Comparison of ENCODE assay signal across 8 cellular contexts in genomic region chrX:107628662-107629532, GRCh38. TPM values are rescaled to one million over a fixed set of nuclear protein-coding genes. Genes with fewer than 3 reads are reported as not detected.
DNase-seq lines count a peak whose midpoint lies in the region; ATAC-seq and TF ChIP-seq lines count a peak whose summit lies in the region.

No MANE protein-coding gene starts in this region.

- ATAC-seq in HG03432 (IDR thresholded peaks at IDR 0.05; ENCODE audit: unreplicated experiment) (peak; percentile 44), PC-3 (peak; percentile 32)

- H3K27me3 ChIP-seq in PC-3 (ENCODE audit: low read length): no peaks in the 10 kb centered on the region

- H3K9me2 ChIP-seq in PC-3 (replicated peaks; ENCODE audit: low read length): no peaks in the 10 kb centered on the region

- DNase-seq in GM19238 (ENCODE audit: insufficient read length, low spot score) (peak; percentile 21), PC-3 (peak; percentile 60), glomerular visceral epithelial cell (ENCODE audit: extremely low spot score) (peak; percentile 34), osteocyte (ENCODE audit: extremely low spot score, unreplicated experiment) (no peak), type B pancreatic cell (ENCODE audit: extremely low spot score, unreplicated experiment) (no peak)
- DNase-seq in activated effector memory CD4-positive, alpha-beta T cell treated with anti-CD3 and anti-CD28 coated beads, Interleukin-2, amount 50 U/mL, for 16 hours: peak; percentile 78

- H3K4me1 ChIP-seq in PC-3 (ENCODE audit: insufficient read depth, low read length): peaks cover 37% of the 10 kb centered on the region

- CTCF ChIA-PET in PC-3 (lab: Charles Lee): interaction anchor here (1.5 kb wide), 2 partner anchors 44 to 86 kb away, joined by 5 to 7 read pairs; no protein-coding TSS in a partner anchor

- H3K36me3 Mint-ChIP-seq in osteocyte (ENCODE audit: unreplicated experiment) (no peaks in the 10 kb centered on the region), type B pancreatic cell (no peaks in the 10 kb centered on the region)

- BruUV-seq in PC-3 (replicated peaks; lab: Mats Ljungman, UMichigan): TSS peak; percentile 75

- H3K4me3 Mint-ChIP-seq in osteocyte (ENCODE audit: unreplicated experiment): peak overlapping the region; percentile 85
- H3K4me3 Mint-ChIP-seq in type B pancreatic cell: peak overlapping the region; percentile 93

- H3K4me2 ChIP-seq in PC-3 (ENCODE audit: low read length): peak overlapping the region; percentile 99

- H3K9me3 Mint-ChIP-seq in osteocyte (ENCODE audit: unreplicated experiment) (no peaks in the 10 kb centered on the region), type B pancreatic cell (peaks cover 7% of the 10 kb centered on the region)

- no peaks in the 10 kb centered on the region for H3K36me3 ChIP-seq in PC-3 (ENCODE audit: low read depth, low read length)

- no peaks in the 10 kb centered on the region for H3K9me3 ChIP-seq in PC-3 (ENCODE audit: low read length)

- H3K27ac Mint-ChIP-seq in osteocyte (ENCODE audit: unreplicated experiment) (peak overlapping the region; percentile 84), type B pancreatic cell (peak overlapping the region; percentile 87)

- peak overlapping the region; percentile 90 for H3K9ac ChIP-seq in PC-3 (ENCODE audit: low read length)

- no peaks in the 10 kb centered on the region for H3K27me3 Mint-ChIP-seq in osteocyte (ENCODE audit: unreplicated experiment)
- no peaks in the 10 kb centered on the region for H3K27me3 Mint-ChIP-seq in type B pancreatic cell

- H2AFZ ChIP-seq in PC-3 (ENCODE audit: low read length): peak overlapping the region; percentile 79

- H3K27ac ChIP-seq in C4-2B (peak overlapping the region; percentile 92), PC-3 (ENCODE audit: low read length) (peak overlapping the region; percentile 63)

- H3K4me1 Mint-ChIP-seq in osteocyte (ENCODE audit: unreplicated experiment) (peaks cover 12% of the 10 kb centered on the region), type B pancreatic cell (ENCODE audit: unreplicated experiment) (peaks cover 6% of the 10 kb centered on the region)

- H3F3A ChIP-seq in PC-3 (ENCODE audit: low read length, unreplicated experiment): peaks cover 7% of the 10 kb centered on the region

- no peak for TF ChIP-seq CTCF in C4-2B (conservative IDR thresholded peaks at IDR 0.05)
- no peak for TF ChIP-seq CTCF in PC-3 (conservative IDR thresholded peaks at IDR 0.05; ENCODE audit: low read depth, low read length)
- no peak for TF ChIP-seq CTCF in osteocyte (IDR thresholded peaks at IDR 0.05)
- TF ChIP-seq CTCF in type B pancreatic cell (conservative IDR thresholded peaks at IDR 0.05): no peak

- peaks cover 29% of the 10 kb centered on the region for H4K20me1 ChIP-seq in PC-3 (ENCODE audit: low read length)

- POLR2A ChIA-PET in PC-3 (lab: Charles Lee; ENCODE audit: unreplicated experiment): interaction anchor here (0.6 to 1.0 kb wide), 5 partner anchors 13 to 735 kb away, joined by 3 to 11 read pairs (median 6); no protein-coding TSS in a partner anchor

- intact Hi-C loops in PC-3 (cut with micrococcal nuclease): loop anchor here (1.0 to 2.0 kb wide), 2 partner anchors 58 to 86 kb away; no protein-coding TSS in a partner anchor

- H3K79me2 ChIP-seq in PC-3 (ENCODE audit: low read length): peaks cover 53% of the 10 kb centered on the region

- peak overlapping the region; percentile 89 for H3K4me3 ChIP-seq in PC-3 (ENCODE audit: low read length)

RNA-seq across cellular contexts. Expression of gene PRPS1, which starts 0.6 kb away (rescaled TPM):
- total RNA-seq in PC-3 (2014; rRNA removed) (57.0 and 70.8 TPM in 2 replicates), osteocyte (26.0 and 27.6 TPM in 2 replicates), type B pancreatic cell (ENCODE audit: low replicate concordance) (22.6 and 45.1 TPM in 2 replicates)

Comparison
In these comparisons a context has a peak if more than half of its experiments do, and no peak if none do; other contexts are left out.
1. DNase-seq: peak in GM19238 (single experiment), PC-3 (single experiment), activated effector memory CD4-positive, alpha-beta T cell treated with anti-CD3 and anti-CD28 coated beads, Interleukin-2, amount 50 U/mL, for 16 hours (single experiment) and glomerular visceral epithelial cell (single experiment); none in osteocyte (single experiment) and type B pancreatic cell (single experiment).